28 cellular contexts compared by ENCODE assay signal in genomic region chr6:135295085-135295484, GRCh38.
"Had no signal": no experiment of that assay in that cellular context is flagged by ENCODE, and none has a peak within 500 bp of the region (broad histone marks: within the 10 kb centered on the region; RNA-seq: fewer than 3 reads in every experiment).

No MANE protein-coding gene starts in this region.

- H3K4me3 ChIP-seq: neural progenitor cell, ovary, psoas muscle, right lobe of liver, sigmoid colon, smooth muscle cell, spleen, suprapubic skin, testis, tibial artery, transverse colon, upper lobe of right lung, uterus had no signal

- H3K4me1 ChIP-seq: neural progenitor cell, psoas muscle, right lobe of liver, sigmoid colon, spleen, suprapubic skin, testis, tibial artery, transverse colon, upper lobe of right lung, uterus had no signal

- H3K9me3 ChIP-seq: ovary, right lobe of liver, sigmoid colon, suprapubic skin, testis, tibial artery, transverse colon, upper lobe of right lung, uterus had no signal

- DNase-seq: natural killer cell; occipital lobe; ovary; posterior cingulate gyrus; psoas muscle; right cardiac atrium; right lobe of liver; sigmoid colon; spleen; stimulated activated CD4-positive, alpha-beta T cell treated with anti-CD3 and anti-CD28 coated beads, Interleukin-12 subunit alpha, Interleukin-12 subunit beta, amount 100 ng/mL, for 4 hours; stimulated activated CD4-positive, alpha-beta T cell treated with anti-CD3 and anti-CD28 coated beads, Interleukin-1b, Interleukin-23, amount 100 ng/mL, for 48 hours; stimulated activated CD4-positive, alpha-beta T cell treated with anti-CD3 and anti-CD28 coated beads, Interleukin-4, amount 100 ng/mL, for 1 hour; stimulated activated CD4-positive, alpha-beta T cell treated with anti-CD3 and anti-CD28 coated beads, Interleukin-4, amount 100 ng/mL, for 4 hours; stimulated activated CD8-positive, alpha-beta memory T cell treated with anti-CD3 and anti-CD28 coated beads, Interleukin-4, amount 100 ng/mL, for 48 hours; stimulated activated naive CD4-positive, alpha-beta T cell; stimulated activated naive CD8-positive, alpha-beta T cell treated with anti-CD3 and anti-CD28 coated beads, Interleukin-15, amount 100 ng/mL, for 72 hours; stimulated activated naive CD8-positive, alpha-beta T cell treated with anti-CD3 and anti-CD28 coated beads, Interleukin-15, Interleukin-2, amounts not matched to agents 100 U/mL and 50 U/mL, for 24 hours; substantia nigra; testis; tibial artery; transverse colon; upper lobe of right lung; uterus had no signal

- H3K27ac ChIP-seq: neural progenitor cell, ovary, parathyroid adenoma, psoas muscle, right lobe of liver, sigmoid colon, spleen, suprapubic skin, testis, tibial artery, transverse colon, upper lobe of right lung, uterus had no signal

- H3K36me3 ChIP-seq: ovary, right lobe of liver, suprapubic skin, uterus had no signal

- ATAC-seq: natural killer cell; psoas muscle; right cardiac atrium; right lobe of liver; stimulated activated memory B cell treated with anti-CD40 and anti-IgM and Interleukin-4, amounts not matched to agents 10 μg/mL and 1 μg/mL and 100 μg/mL, for 72 hours; stimulated activated naive CD8-positive, alpha-beta T cell treated with anti-CD3 and anti-CD28 coated beads, Interleukin-15, amount 100 ng/mL, for 72 hours; stimulated activated naive CD8-positive, alpha-beta T cell treated with anti-CD3 and anti-CD28 coated beads, Interleukin-15, Interleukin-2, amounts not matched to agents 100 U/mL and 50 U/mL, for 24 hours; upper lobe of right lung had no signal

- H3K9ac ChIP-seq: neural progenitor cell, parathyroid adenoma had no signal
